ENCODE assay signal across 14 cellular contexts in genomic region chr3:106086636-106087035, GRCh38.
"Had no signal": no experiment of that assay in that cellular context is flagged by ENCODE, and none has a peak within 500 bp of the region (broad histone marks: within the 10 kb centered on the region; RNA-seq: fewer than 3 reads in every experiment).

No MANE protein-coding gene starts in this region.

- H3K9me3 ChIP-seq: ascending aorta, colonic mucosa, heart right ventricle, stomach, thoracic aorta had no signal

- H3K27ac Mint-ChIP-seq: activated CD4-positive, alpha-beta memory T cell treated with anti-CD3 and anti-CD28 coated beads, Interleukin-2, amount 10 ng/mL, durations not matched to agents 7 days and 5 days had no signal

- H3K4me3 Mint-ChIP-seq: activated CD4-positive, alpha-beta memory T cell treated with anti-CD3 and anti-CD28 coated beads, Interleukin-2, amount 10 ng/mL, durations not matched to agents 7 days and 5 days had no signal

- H3K9ac ChIP-seq: parathyroid adenoma had no signal

- H2AFZ ChIP-seq: parathyroid adenoma had no signal

- H3K4me3 ChIP-seq: ascending aorta, colonic mucosa, heart right ventricle, stomach, thoracic aorta had no signal

- FAIRE-seq: frontal cortex, kidney had no signal

- H3K4me1 ChIP-seq: ascending aorta, colonic mucosa, parathyroid adenoma had no signal

- H3K79me2 ChIP-seq: parathyroid adenoma had no signal

- H3K36me3 ChIP-seq: ascending aorta, colonic mucosa, heart right ventricle, stomach, thoracic aorta had no signal

- H3K27ac ChIP-seq: ascending aorta, colonic mucosa, heart right ventricle, parathyroid adenoma, stomach, thoracic aorta had no signal

- ATAC-seq: heart right ventricle had no signal

- H3K27me3 ChIP-seq: ascending aorta, colonic mucosa, heart right ventricle, stomach had no signal

- H3K27me3 Mint-ChIP-seq: activated CD4-positive, alpha-beta memory T cell treated with anti-CD3 and anti-CD28 coated beads, Interleukin-2, amount 10 ng/mL, durations not matched to agents 7 days and 5 days had no signal

- DNase-seq: activated CD4-positive, alpha-beta memory T cell treated with anti-CD3 and anti-CD28 coated beads, Interleukin-2, amount 10 ng/mL, durations not matched to agents 7 days and 5 days; activated CD8-positive, alpha-beta memory T cell treated with anti-CD3 and anti-CD28 coated beads, Interleukin-2, amount 50 U/mL, for 48 hours; colonic mucosa; heart right ventricle; kidney; retina; stimulated activated CD4-positive, alpha-beta T cell treated with anti-CD3 and anti-CD28 coated beads, Interleukin-15, amount 100 ng/mL, for 24 hours; stimulated activated CD4-positive, alpha-beta T cell treated with anti-CD3 and anti-CD28 coated beads, Interleukin-4, amount 100 ng/mL, for 4 hours; stomach; T-helper 9 cell had no signal
